ENCODE assay signal across 28 cellular contexts in the genomic region with DNA sequence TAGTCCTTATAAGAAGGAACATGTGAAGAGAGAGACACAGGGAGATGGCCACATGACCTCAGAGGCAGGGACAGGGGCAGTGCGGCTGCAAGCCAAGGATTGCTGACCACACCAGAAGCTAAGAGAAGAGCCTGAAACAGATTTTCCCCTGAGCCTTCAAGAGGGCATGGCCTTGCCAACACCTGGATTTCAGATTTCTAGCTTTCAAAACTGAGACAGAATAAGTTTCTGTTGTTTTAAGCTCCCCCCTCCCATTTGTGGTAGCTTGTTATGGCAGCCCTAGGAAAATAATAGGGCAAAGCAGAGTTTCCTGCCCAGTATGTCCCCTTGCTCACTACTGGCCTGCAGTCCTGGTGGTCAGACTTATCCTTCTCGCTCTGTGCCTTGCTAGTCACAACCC.
DNase-seq lines count a peak whose midpoint lies in the region; ATAC-seq and TF ChIP-seq lines count a peak whose summit lies in the region.
"Had no signal": no experiment of that assay in that cellular context is flagged by ENCODE, and none has a peak within 500 bp of the region (broad histone marks: within the 10 kb centered on the region; RNA-seq: fewer than 3 reads in every experiment).

No MANE protein-coding gene starts in this region.

- peaks cover 28% of the 10 kb centered on the region for H3K4me1 Mint-ChIP-seq in activated T-helper 17 cell treated with anti-CD3 and anti-CD28 coated beads, Interleukin-2, amount 50 U/mL, for 72 hours
- H3K4me1 Mint-ChIP-seq in memory B cell: peaks cover 23% of the 10 kb centered on the region
- peaks cover 6% of the 10 kb centered on the region for H3K4me1 Mint-ChIP-seq in activated CD8-positive, alpha-beta memory T cell treated with anti-CD3 and anti-CD28 coated beads, Interleukin-2, amount 10 ng/mL, durations not matched to agents 7 days and 5 days

- no peaks in the 10 kb centered on the region for H3K36me3 ChIP-seq in SK-N-SH (replicated peaks in 1 of 2; ENCODE audit: control insufficient read depth in 1 of 2, insufficient read depth in 2 of 2, low read length in 1 of 2)
- H3K36me3 ChIP-seq: right lobe of liver had no signal

- peaks cover 7% of the 10 kb centered on the region for H3F3A ChIP-seq in SK-N-SH (replicated peaks; ENCODE audit: insufficient read depth)

- no peak overlapping the region for H2AFZ ChIP-seq in SK-N-SH (ENCODE audit: low read depth)
- H2AFZ ChIP-seq: PC-9 had no signal

- CTCF ChIA-PET in SK-N-SH (lab: Yijun Ruan, JAX): interaction anchor here (0.6 to 20.1 kb wide), 13 partner anchors 14 to 297 kb away, joined by 3 to 141 read pairs (median 14); no protein-coding TSS in a partner anchor
- CTCF ChIA-PET in activated CD8-positive, alpha-beta memory T cell treated with anti-CD3 and anti-CD28 coated beads, Interleukin-2, amount 10 ng/mL, durations not matched to agents 7 days and 5 days (lab: Charles Lee): interaction anchor here (1.5 to 1.7 kb wide), 2 partner anchors 131 to 243 kb away, joined by 4 read pairs; no protein-coding TSS in a partner anchor

- TF ChIP-seq CTCF in SK-N-SH (IDR thresholded peaks at IDR 0.05): peak; percentile 16; the same call in 1 of the 2 replicates
- TF ChIP-seq CTCF in foreskin fibroblast (IDR thresholded peaks at IDR 0.05; ENCODE audit: low read depth, low read length): no peak

- POLR2A ChIA-PET in SK-N-SH (lab: Yijun Ruan, JAX): interaction anchor here (1.0 to 6.7 kb wide), 13 partner anchors 14 to 199 kb away, joined by 3 to 51 read pairs (median 5); no protein-coding TSS in a partner anchor

- no peak overlapping the region for H3K4me3 ChIP-seq in SK-N-SH (ENCODE audit: low read depth in 2 of 2, low read length in 1 of 2)
- H3K4me3 ChIP-seq in foreskin fibroblast (ENCODE audit: low read depth in 1 of 2, low read length in 2 of 2): no peak overlapping the region
- H3K4me3 ChIP-seq: body of pancreas, PC-9, right lobe of liver had no signal

- no peaks in the 10 kb centered on the region for H3K9me3 ChIP-seq in SK-N-SH
- H3K9me3 ChIP-seq: body of pancreas, right lobe of liver had no signal

- H4K20me1 ChIP-seq in SK-N-SH (ENCODE audit: insufficient read depth): no peaks in the 10 kb centered on the region

- TF ChIP-seq RAD21 in SK-N-SH (IDR thresholded peaks at IDR 0.05; ENCODE audit: low read length): no peak

- H3K9me2 ChIP-seq in SK-N-SH: no peaks in the 10 kb centered on the region

- H3K27me3 ChIP-seq in SK-N-SH (ENCODE audit: insufficient read depth): no peaks in the 10 kb centered on the region
- H3K27me3 ChIP-seq: body of pancreas, right lobe of liver had no signal

- no peaks in the 10 kb centered on the region for H3K36me3 Mint-ChIP-seq in activated T-helper 17 cell treated with anti-CD3 and anti-CD28 coated beads, Interleukin-2, amount 50 U/mL, for 72 hours (ENCODE audit: low read depth)
- peaks cover 5% of the 10 kb centered on the region for H3K36me3 Mint-ChIP-seq in memory B cell
- no peaks in the 10 kb centered on the region for H3K36me3 Mint-ChIP-seq in activated CD8-positive, alpha-beta memory T cell treated with anti-CD3 and anti-CD28 coated beads, Interleukin-2, amount 10 ng/mL, durations not matched to agents 7 days and 5 days
- H3K36me3 Mint-ChIP-seq: activated CD4-positive, alpha-beta memory T cell treated with anti-CD3 and anti-CD28 coated beads for 36 hours had no signal

- peak overlapping the region; percentile 65 to 100; a peak in 3 of 4 replicates for H3K27ac ChIP-seq in SK-N-SH (ENCODE audit: low read depth in 2 of 2, low read length in 1 of 2)
- H3K27ac ChIP-seq: 22Rv1, body of pancreas, PC-9, right lobe of liver had no signal

- no peaks in the 10 kb centered on the region for H3K79me2 ChIP-seq in SK-N-SH (ENCODE audit: insufficient read depth)

- no peak overlapping the region for H3K4me3 Mint-ChIP-seq in activated T-helper 17 cell treated with anti-CD3 and anti-CD28 coated beads, Interleukin-2, amount 50 U/mL, for 72 hours
- H3K4me3 Mint-ChIP-seq in memory B cell: no peak overlapping the region
- no peak overlapping the region for H3K4me3 Mint-ChIP-seq in activated CD8-positive, alpha-beta memory T cell treated with anti-CD3 and anti-CD28 coated beads, Interleukin-2, amount 10 ng/mL, durations not matched to agents 7 days and 5 days
- H3K4me3 Mint-ChIP-seq: activated CD4-positive, alpha-beta memory T cell treated with anti-CD3 and anti-CD28 coated beads for 36 hours; activated naive CD8-positive, alpha-beta T cell treated with anti-CD3 and anti-CD28 coated beads, Interleukin-2, amount 50 U/mL, for 24 hours; effector memory CD8-positive, alpha-beta T cell; stimulated activated naive CD8-positive, alpha-beta T cell treated with anti-CD3 and anti-CD28 coated beads, Interleukin-15, Interleukin-2, amounts not matched to agents 100 ng/mL and 50 ng/mL, for 24 hours had no signal

- TF ChIP-seq EP300 in SK-N-SH (IDR thresholded peaks at IDR 0.05; ENCODE audit: borderline replicate concordance in 1 of 2, low read depth in 1 of 2, low read length in 1 of 2): no peak

- peak overlapping the region; percentile 56 for H3K27ac Mint-ChIP-seq in activated T-helper 17 cell treated with anti-CD3 and anti-CD28 coated beads, Interleukin-2, amount 50 U/mL, for 72 hours
- peak overlapping the region; percentile 71 for H3K27ac Mint-ChIP-seq in memory B cell
- no peak overlapping the region for H3K27ac Mint-ChIP-seq in activated CD8-positive, alpha-beta memory T cell treated with anti-CD3 and anti-CD28 coated beads, Interleukin-2, amount 10 ng/mL, durations not matched to agents 7 days and 5 days
- H3K27ac Mint-ChIP-seq: activated CD4-positive, alpha-beta memory T cell treated with anti-CD3 and anti-CD28 coated beads for 36 hours; activated naive CD8-positive, alpha-beta T cell treated with anti-CD3 and anti-CD28 coated beads, Interleukin-2, amount 50 U/mL, for 24 hours; stimulated activated naive CD8-positive, alpha-beta T cell treated with anti-CD3 and anti-CD28 coated beads, Interleukin-15, Interleukin-2, amounts not matched to agents 100 ng/mL and 50 ng/mL, for 24 hours had no signal

- H3K9me3 Mint-ChIP-seq in activated T-helper 17 cell treated with anti-CD3 and anti-CD28 coated beads, Interleukin-2, amount 50 U/mL, for 72 hours: no peaks in the 10 kb centered on the region
- no peaks in the 10 kb centered on the region for H3K9me3 Mint-ChIP-seq in memory B cell
- no peaks in the 10 kb centered on the region for H3K9me3 Mint-ChIP-seq in activated CD8-positive, alpha-beta memory T cell treated with anti-CD3 and anti-CD28 coated beads, Interleukin-2, amount 10 ng/mL, durations not matched to agents 7 days and 5 days (ENCODE audit: low read depth)
- H3K9me3 Mint-ChIP-seq: activated CD4-positive, alpha-beta memory T cell treated with anti-CD3 and anti-CD28 coated beads for 36 hours; activated naive CD8-positive, alpha-beta T cell treated with anti-CD3 and anti-CD28 coated beads, Interleukin-2, amount 50 U/mL, for 24 hours; effector memory CD8-positive, alpha-beta T cell; stimulated activated naive CD8-positive, alpha-beta T cell treated with anti-CD3 and anti-CD28 coated beads, Interleukin-15, Interleukin-2, amounts not matched to agents 100 ng/mL and 50 ng/mL, for 24 hours had no signal

- no peaks in the 10 kb centered on the region for H3K27me3 Mint-ChIP-seq in activated T-helper 17 cell treated with anti-CD3 and anti-CD28 coated beads, Interleukin-2, amount 50 U/mL, for 72 hours
- no peaks in the 10 kb centered on the region for H3K27me3 Mint-ChIP-seq in memory B cell
- no peaks in the 10 kb centered on the region for H3K27me3 Mint-ChIP-seq in activated CD8-positive, alpha-beta memory T cell treated with anti-CD3 and anti-CD28 coated beads, Interleukin-2, amount 10 ng/mL, durations not matched to agents 7 days and 5 days
- H3K27me3 Mint-ChIP-seq: activated CD4-positive, alpha-beta memory T cell treated with anti-CD3 and anti-CD28 coated beads for 36 hours; activated naive CD8-positive, alpha-beta T cell treated with anti-CD3 and anti-CD28 coated beads, Interleukin-2, amount 50 U/mL, for 24 hours; effector memory CD8-positive, alpha-beta T cell; stimulated activated naive CD8-positive, alpha-beta T cell treated with anti-CD3 and anti-CD28 coated beads, Interleukin-15, Interleukin-2, amounts not matched to agents 100 ng/mL and 50 ng/mL, for 24 hours had no signal

- 93% methylated on average over 2 of the region's 2 CpGs for WGBS in SK-N-SH (ENCODE audit: low lambda C conversion rate)

- peaks cover 52 to 98% of the 10 kb centered on the region in 2 experiments for H3K4me1 ChIP-seq in SK-N-SH (ENCODE audit: control insufficient read depth in 1 of 2, insufficient read depth in 2 of 2, low read depth in 1 of 2, low read length in 1 of 2)

- DNase-seq in SK-N-SH (no peak), memory B cell (ENCODE audit: low spot score in 2 of 2) (no peak), foreskin fibroblast (no peak)
- DNase-seq in activated CD8-positive, alpha-beta memory T cell treated with anti-CD3 and anti-CD28 coated beads, Interleukin-2, amount 10 ng/mL, durations not matched to agents 7 days and 5 days: no peak
- DNase-seq: activated CD4-positive, alpha-beta memory T cell treated with anti-CD3 and anti-CD28 coated beads for 36 hours; activated gamma-delta T cell treated with Interleukin-2 at 50 U/mL for 16 hours; activated naive CD8-positive, alpha-beta T cell treated with anti-CD3 and anti-CD28 coated beads, Interleukin-2, amount 50 U/mL, for 24 hours; AML-193; body of pancreas; effector memory CD8-positive, alpha-beta T cell; GF-D8; hypothalamus; NCI-H1092 treated with DMSO at 0.1 percent for 48 hours; NCI-H2029 treated with DMSO at 0.1 percent for 48 hours; NCI-H2227 treated with DMSO at 0.1 percent for 48 hours; NCI-H748 treated with DMSO at 0.1 percent for 48 hours; PC-9; right lobe of liver; SHP77; SW 1271 had no signal

- ATAC-seq in SK-N-SH treated with all-trans-retinoic acid at 6 μM for 48 hours: no peak
- peak; percentile 6 for ATAC-seq in activated T-helper 17 cell treated with anti-CD3 and anti-CD28 coated beads, Interleukin-2, amount 50 U/mL, for 72 hours (replicated peaks)
- ATAC-seq in memory B cell (ENCODE audit: low read depth): no peak
- no peak for ATAC-seq in GM18867 (IDR thresholded peaks at IDR 0.05; ENCODE audit: unreplicated experiment)
- ATAC-seq in activated CD8-positive, alpha-beta memory T cell treated with anti-CD3 and anti-CD28 coated beads, Interleukin-2, amount 10 ng/mL, durations not matched to agents 7 days and 5 days: no peak
- ATAC-seq in HG03045 (IDR thresholded peaks at IDR 0.05; ENCODE audit: unreplicated experiment): no peak
- ATAC-seq: activated CD4-positive, CD25-positive, alpha-beta regulatory T cell treated with anti-CD3 and anti-CD28 coated beads, Interleukin-2, amount 50 U/mL, for 24 hours; activated naive CD8-positive, alpha-beta T cell treated with anti-CD3 and anti-CD28 coated beads, Interleukin-2, amount 50 U/mL, for 24 hours; body of pancreas; effector memory CD8-positive, alpha-beta T cell; esophagus mucosa; right lobe of liver had no signal

- 0 out of 2 replicates have a peak overlapping the region, but pooled peaks have one; percentile 40 for H3K4me2 ChIP-seq in SK-N-SH
- H3K4me2 ChIP-seq: PC-9 had no signal

- H3K9ac ChIP-seq in SK-N-SH: no peak overlapping the region

TF ChIP-seq in SK-N-SH, 30 proteins besides CTCF, POLR2A, EP300 and RAD21 (continues in another document):
- no peak for TF ChIP-seq ELF1 (IDR thresholded peaks at IDR 0.05)

TF ChIP-seq in SK-N-SH treated with all-trans-retinoic acid at 6 μM for 48 hours, 23 proteins besides CTCF, POLR2A, EP300 and RAD21 (continues in another document):
- no peak for TF ChIP-seq ZFP30 (CRISPR knock-in tag; IDR thresholded peaks at IDR 0.05)
- TF ChIP-seq ARNTL (CRISPR knock-in tag; IDR thresholded peaks at IDR 0.05; ENCODE audit: borderline replicate concordance, low read depth): no peak
